Comparison of ENCODE assay signal across 1 cellular context in genomic region chr19:53102701-53103140, GRCh38.
TF ChIP-seq lines count a peak whose summit lies in the region.

No MANE protein-coding gene starts in this region.

TF ChIP-seq in GM12878, 131 proteins besides CTCF, POLR2A, EP300 and RAD21:
- no peak for TF ChIP-seq MEF2A (IDR thresholded peaks at IDR 0.05; ENCODE audit: insufficient read depth, low read depth, low read length)
- TF ChIP-seq SMAD5 (IDR thresholded peaks at IDR 0.05; ENCODE audit: low read depth) = no peak
- no peak for TF ChIP-seq RELA (IDR thresholded peaks at IDR 0.05; ENCODE audit: borderline replicate concordance, partially characterized antibody)
- TF ChIP-seq, protein P1, sequence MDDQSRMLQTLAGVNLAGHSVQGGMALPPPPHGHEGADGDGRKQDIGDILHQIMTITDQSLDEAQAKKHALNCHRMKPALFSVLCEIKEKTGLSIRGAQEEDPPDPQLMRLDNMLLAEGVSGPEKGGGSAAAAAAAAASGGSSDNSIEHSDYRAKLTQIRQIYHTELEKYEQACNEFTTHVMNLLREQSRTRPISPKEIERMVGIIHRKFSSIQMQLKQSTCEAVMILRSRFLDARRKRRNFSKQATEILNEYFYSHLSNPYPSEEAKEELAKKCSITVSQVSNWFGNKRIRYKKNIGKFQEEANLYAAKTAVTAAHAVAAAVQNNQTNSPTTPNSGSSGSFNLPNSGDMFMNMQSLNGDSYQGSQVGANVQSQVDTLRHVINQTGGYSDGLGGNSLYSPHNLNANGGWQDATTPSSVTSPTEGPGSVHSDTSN (IDR thresholded peaks at IDR 0.05; ENCODE audit: insufficient replicate concordance, low read depth, low read length) = no peak
TF ChIP-seq in GM12878: peak in this region for 0.
